In genomic region chr2:30963184-30963583, GRCh38 we compare ENCODE assay signal across 32 cellular contexts.
"Had no signal": no experiment of that assay in that cellular context is flagged by ENCODE, and none has a peak within 500 bp of the region (broad histone marks: within the 10 kb centered on the region; RNA-seq: fewer than 3 reads in every experiment).

No MANE protein-coding gene starts in this region.

- H3K4me3 Mint-ChIP-seq: activated B cell treated with CpG ODN at 0.5 μM for 24 hours; activated CD4-positive, alpha-beta memory T cell treated with anti-CD3 and anti-CD28 coated beads for 36 hours; activated CD8-positive, alpha-beta memory T cell treated with anti-CD3 and anti-CD28 coated beads, Interleukin-2, amount 10 ng/mL, durations not matched to agents 7 days and 5 days; activated CD8-positive, alpha-beta T cell treated with anti-CD3 and anti-CD28 coated beads, Interleukin-2, amount 10 ng/mL, durations not matched to agents 7 days and 5 days; activated naive CD4-positive, alpha-beta T cell treated with anti-CD3 and anti-CD28 coated beads for 36 hours; activated naive CD4-positive, alpha-beta T cell treated with anti-CD3 and anti-CD28 coated beads, Interleukin-2, amount 50 U/mL, for 24 hours; activated naive CD8-positive, alpha-beta T cell treated with anti-CD3 and anti-CD28 coated beads for 36 hours; activated naive CD8-positive, alpha-beta T cell treated with anti-CD3 and anti-CD28 coated beads, Interleukin-2, amount 50 U/mL, for 24 hours; activated T-helper 1 cell treated with anti-CD3 and anti-CD28 coated beads, Interleukin-12 subunit alpha, Interleukin-12 subunit beta, Interleukin-2, Interleukin-4 antibody, amounts not matched to agents 30 ng/mL and 10 ng/mL and 1 ng/mL, durations not matched to agents 14 hours and 24 hours and 36 hours; effector memory CD8-positive, alpha-beta T cell had no signal

- H3K27ac Mint-ChIP-seq: activated B cell treated with CpG ODN at 0.5 μM for 24 hours; activated CD4-positive, alpha-beta memory T cell treated with anti-CD3 and anti-CD28 coated beads for 36 hours; activated CD8-positive, alpha-beta memory T cell treated with anti-CD3 and anti-CD28 coated beads, Interleukin-2, amount 10 ng/mL, durations not matched to agents 7 days and 5 days; activated CD8-positive, alpha-beta T cell treated with anti-CD3 and anti-CD28 coated beads, Interleukin-2, amount 10 ng/mL, durations not matched to agents 7 days and 5 days; activated naive CD4-positive, alpha-beta T cell treated with anti-CD3 and anti-CD28 coated beads for 36 hours; activated naive CD4-positive, alpha-beta T cell treated with anti-CD3 and anti-CD28 coated beads, Interleukin-2, amount 50 U/mL, for 24 hours; activated naive CD8-positive, alpha-beta T cell treated with anti-CD3 and anti-CD28 coated beads for 36 hours; activated naive CD8-positive, alpha-beta T cell treated with anti-CD3 and anti-CD28 coated beads, Interleukin-2, amount 50 U/mL, for 24 hours; activated T-helper 1 cell treated with anti-CD3 and anti-CD28 coated beads, Interleukin-12 subunit alpha, Interleukin-12 subunit beta, Interleukin-2, Interleukin-4 antibody, amounts not matched to agents 30 ng/mL and 10 ng/mL and 1 ng/mL, durations not matched to agents 14 hours and 24 hours and 36 hours; activated T-helper 2 cell treated with anti-CD3 and anti-CD28 coated beads, Interferon-gamma antibody, Interleukin-2, Interleukin-4, amounts not matched to agents 10 μg/mL and 5 μg/mL and 100 μg/mL, durations not matched to agents 14 hours and 24 hours and 36 hours; effector memory CD8-positive, alpha-beta T cell had no signal

- H3K4me1 ChIP-seq: adrenal gland, body of pancreas, esophagus muscularis mucosa, foreskin keratinocyte, gastrocnemius medialis, heart left ventricle had no signal

- H3K27me3 ChIP-seq: adrenal gland, body of pancreas, foreskin keratinocyte, gastrocnemius medialis, heart left ventricle had no signal

- H3K9me3 Mint-ChIP-seq: activated B cell treated with CpG ODN at 0.5 μM for 24 hours; activated CD4-positive, alpha-beta memory T cell treated with anti-CD3 and anti-CD28 coated beads for 36 hours; activated naive CD4-positive, alpha-beta T cell treated with anti-CD3 and anti-CD28 coated beads for 36 hours; activated naive CD4-positive, alpha-beta T cell treated with anti-CD3 and anti-CD28 coated beads, Interleukin-2, amount 50 U/mL, for 24 hours; activated naive CD8-positive, alpha-beta T cell treated with anti-CD3 and anti-CD28 coated beads for 36 hours; activated naive CD8-positive, alpha-beta T cell treated with anti-CD3 and anti-CD28 coated beads, Interleukin-2, amount 50 U/mL, for 24 hours; activated T-helper 1 cell treated with anti-CD3 and anti-CD28 coated beads, Interleukin-12 subunit alpha, Interleukin-12 subunit beta, Interleukin-2, Interleukin-4 antibody, amounts not matched to agents 30 ng/mL and 10 ng/mL and 1 ng/mL, durations not matched to agents 14 hours and 24 hours and 36 hours; activated T-helper 2 cell treated with anti-CD3 and anti-CD28 coated beads, Interferon-gamma antibody, Interleukin-2, Interleukin-4, amounts not matched to agents 10 μg/mL and 5 μg/mL and 100 μg/mL, durations not matched to agents 14 hours and 24 hours and 36 hours; effector memory CD8-positive, alpha-beta T cell had no signal

- H3K36me3 ChIP-seq: adrenal gland, esophagus muscularis mucosa, gastrocnemius medialis, heart left ventricle had no signal

- H3K27ac ChIP-seq: adrenal gland, body of pancreas, esophagus muscularis mucosa, foreskin keratinocyte, gastrocnemius medialis, heart left ventricle had no signal

- H3K9me3 ChIP-seq: adrenal gland, body of pancreas, esophagus muscularis mucosa, gastrocnemius medialis, heart left ventricle had no signal

- H3K36me3 Mint-ChIP-seq: activated CD4-positive, alpha-beta memory T cell treated with anti-CD3 and anti-CD28 coated beads for 36 hours; activated CD8-positive, alpha-beta memory T cell treated with anti-CD3 and anti-CD28 coated beads, Interleukin-2, amount 10 ng/mL, durations not matched to agents 7 days and 5 days; activated naive CD4-positive, alpha-beta T cell treated with anti-CD3 and anti-CD28 coated beads, Interleukin-2, amount 50 U/mL, for 24 hours; activated naive CD8-positive, alpha-beta T cell treated with anti-CD3 and anti-CD28 coated beads for 36 hours had no signal

- ATAC-seq: activated CD4-positive, CD25-positive, alpha-beta regulatory T cell treated with anti-CD3 and anti-CD28 coated beads, Interleukin-2, amount 50 U/mL, for 24 hours; activated CD8-positive, alpha-beta memory T cell treated with anti-CD3 and anti-CD28 coated beads, Interleukin-2, amount 10 ng/mL, durations not matched to agents 7 days and 5 days; activated CD8-positive, alpha-beta T cell treated with anti-CD3 and anti-CD28 coated beads, Interleukin-2, amount 10 ng/mL, durations not matched to agents 7 days and 5 days; activated naive CD8-positive, alpha-beta T cell treated with anti-CD3 and anti-CD28 coated beads, Interleukin-2, amount 50 U/mL, for 24 hours; body of pancreas; effector memory CD8-positive, alpha-beta T cell; foreskin keratinocyte; gastrocnemius medialis; heart left ventricle had no signal

- DNase-seq: activated B cell treated with CpG ODN at 0.5 μM for 24 hours; activated CD4-positive, alpha-beta memory T cell treated with anti-CD3 and anti-CD28 coated beads for 36 hours; activated CD4-positive, alpha-beta T cell treated with anti-CD3 and anti-CD28 coated beads for 48 hours; activated CD8-positive, alpha-beta memory T cell treated with anti-CD3 and anti-CD28 coated beads, Interleukin-2, amount 10 ng/mL, durations not matched to agents 7 days and 5 days; activated CD8-positive, alpha-beta memory T cell treated with anti-CD3 and anti-CD28 coated beads, Interleukin-2, amount 50 U/mL, for 4 hours; activated CD8-positive, alpha-beta T cell treated with anti-CD3 and anti-CD28 coated beads, Interleukin-2, amount 10 ng/mL, durations not matched to agents 7 days and 5 days; activated effector memory CD4-positive, alpha-beta T cell treated with anti-CD3 and anti-CD28 coated beads, Interleukin-2, amount 50 U/mL, for 16 hours; activated naive CD4-positive, alpha-beta T cell treated with anti-CD3 and anti-CD28 coated beads for 36 hours; activated naive CD8-positive, alpha-beta T cell treated with anti-CD3 and anti-CD28 coated beads for 36 hours; activated naive CD8-positive, alpha-beta T cell treated with anti-CD3 and anti-CD28 coated beads, Interleukin-2, amount 50 U/mL, for 24 hours; activated T-cell treated with anti-CD3 and anti-CD28 coated beads, Interleukin-2, amount 50 U/mL, for 1 hour; activated T-cell treated with anti-CD3 and anti-CD28 coated beads, Interleukin-2, amount 50 U/mL, for 48 hours; adrenal gland; amygdala; aorta; body of pancreas; caudate nucleus; cortex of kidney; dermis blood vessel endothelial cell; effector CD4-positive, alpha-beta T cell; effector memory CD8-positive, alpha-beta T cell; erythroblast; foreskin keratinocyte; gastrocnemius medialis; glutamatergic neuron; heart left ventricle; T-helper 2 cell had no signal

- H3K4me1 Mint-ChIP-seq: activated B cell treated with CpG ODN at 0.5 μM for 24 hours; activated CD8-positive, alpha-beta memory T cell treated with anti-CD3 and anti-CD28 coated beads, Interleukin-2, amount 10 ng/mL, durations not matched to agents 7 days and 5 days; activated naive CD4-positive, alpha-beta T cell treated with anti-CD3 and anti-CD28 coated beads, Interleukin-2, amount 50 U/mL, for 24 hours had no signal

- H3K27me3 Mint-ChIP-seq: activated B cell treated with CpG ODN at 0.5 μM for 24 hours; activated naive CD8-positive, alpha-beta T cell treated with anti-CD3 and anti-CD28 coated beads for 36 hours had no signal

- H3K4me3 ChIP-seq: adrenal gland, body of pancreas, esophagus muscularis mucosa, gastrocnemius medialis, heart left ventricle had no signal
